ENCODE assay signal across 11 cellular contexts in genomic region chr16:88688013-88688778, GRCh38. TPM values are rescaled to one million over a fixed set of nuclear protein-coding genes. Genes with fewer than 3 reads are reported as not detected.
DNase-seq lines count a peak whose midpoint lies in the region; FAIRE-seq and TF ChIP-seq lines count a peak whose summit lies in the region.
"Had no signal": no experiment of that assay in that cellular context is flagged by ENCODE, and none has a peak within 500 bp of the region (broad histone marks: within the 10 kb centered on the region; RNA-seq: fewer than 3 reads in every experiment).

No MANE protein-coding gene starts in this region.

- H2BK120ac ChIP-seq in H9 (ENCODE audit: low read depth, low read length, poor library complexity, severe bottlenecking), result no peak overlapping the region

- H3T11ph ChIP-seq in H9 (ENCODE audit: low read length), result no peak overlapping the region

- DNase-seq in NCI-H748 (lab: John Stamatoyannopoulos, UW; ENCODE audit: unreplicated experiment) (peak; percentile 30), NCI-H748 treated with DMSO at 0.1 percent for 48 hours (lab: John Stamatoyannopoulos, UW) (no peak), NCI-H226 (peak; percentile 75), erythroblast (lab: John Stamatoyannopoulos, UW) (peak; percentile 86 to 88), small intestine (peak; percentile 77), H9 (no peak), UCSD-AML1 (lab: John Stamatoyannopoulos, UW; ENCODE audit: unreplicated experiment) (no peak), AG08395 (ENCODE audit: low spot score) (no peak)
- DNase-seq: hippocampal formation, uterus had no signal

- H3K18ac ChIP-seq in H9 (ENCODE audit: insufficient read length, low read depth, low read length), result no peak overlapping the region

- no peak overlapping the region for H3K56ac ChIP-seq in H9 (ENCODE audit: insufficient read length, low read depth, low read length)

- no peaks in the 10 kb centered on the region for H3K79me2 ChIP-seq in H9 (ENCODE audit: insufficient read depth, low read length)

- H2AK5ac ChIP-seq in H9 (ENCODE audit: insufficient read length, low read length), result no peak overlapping the region

- no peak for FAIRE-seq in small intestine (lab: Jason Lieb, UNC)
- FAIRE-seq: GM12891 had no signal

- TF ChIP-seq POLR2A in erythroblast (IDR thresholded peaks at IDR 0.05; ENCODE audit: low read length), result no peak

- WGBS in small intestine, 3 donors, result 16 to 42% (median 29%) methylated on average over 27 to 28 of the region's 28 CpGs
- WGBS in H9 (ENCODE audit: extremely low coverage, insufficient read length, low lambda C conversion rate), result no CpG with 5 or more reads among the region's 28 CpGs

- H4K91ac ChIP-seq in H9 (ENCODE audit: insufficient read length, low read depth, low read length), result no peak overlapping the region

- H3K4ac ChIP-seq in H9 (ENCODE audit: low read depth, low read length), result no peak overlapping the region

- H3K9me3 ChIP-seq in small intestine (ENCODE audit: control insufficient read depth, low read depth) (no peaks in the 10 kb centered on the region), H9 (ENCODE audit: control insufficient read depth, low read depth, low read length) (no peaks in the 10 kb centered on the region)
- H3K9me3 ChIP-seq: uterus had no signal

- H2BK20ac ChIP-seq in H9 (ENCODE audit: low read depth, low read length, poor library complexity, severe bottlenecking), result no peak overlapping the region

- H2AFZ ChIP-seq in H9 (ENCODE audit: low read length), result no peak overlapping the region

- H3K23ac ChIP-seq in H9 (ENCODE audit: insufficient read length, low read depth, low read length), result no peak overlapping the region

- no peak overlapping the region for H3K4me3 ChIP-seq in small intestine (ENCODE audit: low read depth in 1 of 2, low read length in 2 of 2)
- H3K4me3 ChIP-seq: uterus had no signal

- no peak for TF ChIP-seq CTCF in H9 (conservative IDR thresholded peaks at IDR 0.05)

- H2BK15ac ChIP-seq in H9 (ENCODE audit: low read depth, low read length), result no peak overlapping the region

- H4K8ac ChIP-seq in H9 (replicated peaks; ENCODE audit: insufficient read length, low read depth, low read length), result no peak overlapping the region

- peaks cover 38% of the 10 kb centered on the region for H3K27me3 Mint-ChIP-seq in H9 (ENCODE audit: low read depth)

- no peaks in the 10 kb centered on the region for H4K20me1 ChIP-seq in H9 (ENCODE audit: control insufficient read depth, insufficient read depth, insufficient read length)

- no peaks in the 10 kb centered on the region for H3K9me3 Mint-ChIP-seq in H9

- no peak overlapping the region for H3K4me2 ChIP-seq in H9 (ENCODE audit: insufficient read depth, insufficient read length, low read length)

- peaks cover 19 to 26% of the 10 kb centered on the region in 2 experiments for H3K4me1 Mint-ChIP-seq in H9

- H3K23me2 ChIP-seq in H9 (ENCODE audit: insufficient read length, low read depth, low read length, poor library complexity, severe bottlenecking), result peaks cover 12% of the 10 kb centered on the region

- H2BK12ac ChIP-seq in H9 (ENCODE audit: insufficient read length, low read depth, low read length), result no peak overlapping the region

- H3K36me3 Mint-ChIP-seq in H9 (ENCODE audit: insufficient read depth in 1 of 3, low read depth in 3 of 3), result no peaks in the 10 kb centered on the region

- H3K36me3 ChIP-seq in small intestine (ENCODE audit: control insufficient read depth in 2 of 2, insufficient read depth in 2 of 2, low read length in 2 of 2), result no peaks in the 10 kb centered on the region
- H3K36me3 ChIP-seq: uterus had no signal

- no peaks in the 10 kb centered on the region for H3K79me1 ChIP-seq in H9 (ENCODE audit: insufficient read depth, low read depth, low read length, poor library complexity, severe bottlenecking)

- H3K27me3 ChIP-seq in small intestine (ENCODE audit: control insufficient read depth in 2 of 2, insufficient read depth in 2 of 2, low read length in 2 of 2) (peaks cover 0 to 2% of the 10 kb centered on the region in 2 donors), H9 (ENCODE audit: insufficient read depth, low read length) (no peaks in the 10 kb centered on the region; the same call in 1 of the 2 replicates)

- no peak overlapping the region for H4K5ac ChIP-seq in H9 (ENCODE audit: insufficient read length, low read depth, low read length)

- H3K27ac Mint-ChIP-seq in H9, result no peak overlapping the region

- no peak overlapping the region for H3K9ac ChIP-seq in H9 (ENCODE audit: extremely low read depth, insufficient read length, low read length)

- no peak overlapping the region for H3K27ac ChIP-seq in small intestine (ENCODE audit: low read depth in 1 of 2, low read length in 1 of 2)
- H3K27ac ChIP-seq in H9 (ENCODE audit: insufficient read length, low read depth, low read length), result no peak overlapping the region
- H3K27ac ChIP-seq: uterus had no signal

- H3K4me1 ChIP-seq in small intestine (ENCODE audit: control insufficient read depth in 2 of 2, insufficient read depth in 1 of 2, low read depth in 1 of 2, low read length in 1 of 2) (peaks cover 2 to 5% of the 10 kb centered on the region in 2 donors), H9 (ENCODE audit: insufficient read depth, low read length) (no peaks in the 10 kb centered on the region)

- H3K14ac ChIP-seq in H9 (ENCODE audit: insufficient read depth, low read length), result no peak overlapping the region

- H2BK5ac ChIP-seq in H9 (ENCODE audit: insufficient read length, low read length), result no peak overlapping the region

- no peak overlapping the region; a peak in 1 of 5 replicates for H3K4me3 Mint-ChIP-seq in H9

RNA-seq across cellular contexts. Expression of gene SNAI3, which starts 1.9 kb away (rescaled TPM):
- 1 to 10 TPM in 1 of 3 donors, under 1 TPM in 2; 0.45 to 3.2 (median 0.72) TPM for polyA plus RNA-seq in small intestine
- 3.2 and 3.7 TPM in 2 replicates for total RNA-seq in H9 (2021)

RNA-seq across cellular contexts. Expression of gene RNF166, which starts 18.0 kb away (rescaled TPM):
- 10 to 100 TPM in 2 of 3 donors, 1 to 10 TPM in 1; 9.2 to 15.1 (median 13.5) TPM for polyA plus RNA-seq in small intestine
- 22.3 and 26.5 TPM in 2 replicates for total RNA-seq in H9 (2021)

RNA-seq across cellular contexts. Expression of gene CTU2, which starts 18.1 kb away (rescaled TPM):
- 10 to 100 TPM; 10.1 to 15.0 (median 12.4) TPM for polyA plus RNA-seq in small intestine
- total RNA-seq in H9 (2021), result 31.5 and 32.8 TPM in 2 replicates

RNA-seq across cellular contexts. Expression of gene MVD, which starts 25.3 kb away (rescaled TPM):
- 100 to 1,000 TPM in 1 of 3 donors, 10 to 100 TPM in 2; 28.4 to 115 (median 40.3) TPM for polyA plus RNA-seq in small intestine
- total RNA-seq in H9 (2021), result 53.2 and 57.1 TPM in 2 replicates

RNA-seq across cellular contexts. Expression of gene CYBA, which starts 37.3 kb away (rescaled TPM):
- polyA plus RNA-seq in small intestine, result 100 to 1,000 TPM in 2 of 3 donors, 10 to 100 TPM in 1; 61.1 to 320 (median 140) TPM
- total RNA-seq in H9 (2021), result 153 and 160 TPM in 2 replicates

Comparison
In these comparisons a context has a peak if more than half of its experiments do, and no peak if none do; other contexts are left out.
1. DNase-seq: peak in NCI-H748 (single experiment), NCI-H226 (single experiment), erythroblast (2 of 2) and small intestine (single experiment); none in NCI-H748 treated with DMSO at 0.1 percent for 48 hours (single experiment), H9 (single experiment), UCSD-AML1 (single experiment) and AG08395 (single experiment).